In the genomic region with DNA sequence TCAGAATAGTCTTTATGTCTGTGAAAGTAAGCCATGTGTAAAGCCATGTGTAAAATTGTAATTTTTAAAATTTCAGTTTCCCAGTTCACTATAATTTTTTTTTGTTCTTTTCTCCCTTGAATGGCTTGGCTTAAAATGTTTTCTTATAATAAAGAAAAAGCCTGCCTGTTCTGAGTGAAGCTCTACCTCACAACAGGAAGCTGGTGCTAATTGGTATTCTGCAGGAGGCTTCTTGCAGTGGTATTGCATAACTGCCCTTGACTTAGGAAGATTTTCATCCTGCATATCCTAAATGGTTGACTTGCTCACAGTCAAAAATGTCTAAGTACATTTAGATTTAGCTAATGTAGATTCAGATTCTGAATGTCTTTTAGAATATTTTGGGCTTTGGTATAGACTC, we compare ENCODE assay signal across 12 cellular contexts. TPM values are rescaled to one million over a fixed set of nuclear protein-coding genes. Genes with fewer than 3 reads are reported as not detected.
DNase-seq lines count a peak whose midpoint lies in the region; TF ChIP-seq lines count a peak whose summit lies in the region.
"Had no signal": no experiment of that assay in that cellular context is flagged by ENCODE, and none has a peak within 500 bp of the region (broad histone marks: within the 10 kb centered on the region; RNA-seq: fewer than 3 reads in every experiment).

No MANE protein-coding gene starts in this region.

- H3K4me1 ChIP-seq in OCI-LY7 (ENCODE audit: insufficient read depth, low read length, poor library complexity, severe bottlenecking) = no peaks in the 10 kb centered on the region

- H3K27ac ChIP-seq in OCI-LY7 (ENCODE audit: low read depth, low read length, poor library complexity, severe bottlenecking) = no peak overlapping the region
- H3K27ac ChIP-seq: spleen had no signal

- no peaks in the 10 kb centered on the region for H3K9me2 ChIP-seq in OCI-LY7 (ENCODE audit: insufficient read depth, low read length)

- DNase-seq in NOMO-1 (lab: John Stamatoyannopoulos, UW; ENCODE audit: unreplicated experiment in 2 of 2) = peak; percentile 17 to 64
- DNase-seq in NOMO-1 treated with dmso at 0.1 percent for 144 hours (lab: John Stamatoyannopoulos, UW; ENCODE audit: unreplicated experiment) = no peak
- no peak for DNase-seq in OCI-LY7 (ENCODE audit: low spot score)
- DNase-seq in dedifferentiated amniotic fluid mesenchymal stem cell (ENCODE audit: extremely low spot score) = peak; percentile 30
- peak; percentile 53 for DNase-seq in pons (ENCODE audit: low spot score)
- DNase-seq in NCI-H748 treated with DMSO at 0.1 percent for 48 hours (lab: John Stamatoyannopoulos, UW) = no peak
- no peak for DNase-seq in activated CD4-positive, alpha-beta T cell treated with anti-CD3 and anti-CD28 coated beads for 48 hours
- no peak for DNase-seq in activated CD4-positive, alpha-beta T cell treated with anti-CD3 and anti-CD28 coated beads for 4 hours
- DNase-seq: foreskin melanocyte; NCI-H774; spleen; stimulated activated naive CD4-positive, alpha-beta T cell treated with Interleukin-2 at 50 U/mL for 16 hours had no signal

- H3K36me3 ChIP-seq in OCI-LY7 (ENCODE audit: insufficient read depth, low read length) = peaks cover 98% of the 10 kb centered on the region

- peaks cover 55% of the 10 kb centered on the region for H3K79me2 ChIP-seq in OCI-LY7 (ENCODE audit: insufficient read depth, low read depth, low read length)

- H3K9me3 ChIP-seq in OCI-LY7 (ENCODE audit: low read length) = no peaks in the 10 kb centered on the region
- H3K9me3 ChIP-seq: spleen had no signal

- intact Hi-C loops in OCI-LY7 (cut with micrococcal nuclease; ENCODE audit: unreplicated experiment) = no loop called here

- no peak overlapping the region for H2AFZ ChIP-seq in OCI-LY7 (ENCODE audit: low read length)

- TF ChIP-seq CTCF in OCI-LY7 (conservative IDR thresholded peaks at IDR 0.05; ENCODE audit: low read length) = no peak

- TSS peak; percentile 7 for BruUV-seq in OCI-LY7 (replicated peaks; lab: Mats Ljungman, UMichigan)

- H3K4me2 ChIP-seq in OCI-LY7 (ENCODE audit: low read length) = no peak overlapping the region

- POLR2A ChIA-PET in OCI-LY7 (lab: Charles Lee) = interaction anchor here (0.5 to 4.6 kb wide), 4 partner anchors 10 to 18 kb away, joined by 3 to 23 read pairs (median 4); no protein-coding TSS in a partner anchor

- H3K4me3 ChIP-seq in OCI-LY7 (ENCODE audit: low read depth, low read length, poor library complexity, severe bottlenecking) = no peak overlapping the region
- H3K4me3 ChIP-seq: spleen had no signal

- CTCF ChIA-PET in OCI-LY7 (lab: Charles Lee; ENCODE audit: unreplicated experiment) = no interaction called here

- peaks cover 16% of the 10 kb centered on the region; the same call in 1 of the 2 replicates for H4K20me1 ChIP-seq in OCI-LY7 (ENCODE audit: insufficient read depth, low read length)

RNA-seq across cellular contexts. Expression of a gene that starts 49.5 kb away (rescaled TPM):
- 84.1 and 93.5 TPM in 2 replicates for total RNA-seq in OCI-LY7 (2014; rRNA removed; shearing (Covaris generic))
- 166 and 178 TPM in 2 replicates for total RNA-seq in OCI-LY7 (2022)

Comparison
In these comparisons a context has a peak if more than half of its experiments do, and no peak if none do; other contexts are left out.
1. DNase-seq: peak in NOMO-1 (2 of 2), dedifferentiated amniotic fluid mesenchymal stem cell (single experiment) and pons (single experiment); none in NOMO-1 treated with dmso at 0.1 percent for 144 hours (single experiment), OCI-LY7 (single experiment), NCI-H748 treated with DMSO at 0.1 percent for 48 hours (single experiment), activated CD4-positive, alpha-beta T cell treated with anti-CD3 and anti-CD28 coated beads for 48 hours (single experiment) and activated CD4-positive, alpha-beta T cell treated with anti-CD3 and anti-CD28 coated beads for 4 hours (0 of 2).